In the genomic region with DNA sequence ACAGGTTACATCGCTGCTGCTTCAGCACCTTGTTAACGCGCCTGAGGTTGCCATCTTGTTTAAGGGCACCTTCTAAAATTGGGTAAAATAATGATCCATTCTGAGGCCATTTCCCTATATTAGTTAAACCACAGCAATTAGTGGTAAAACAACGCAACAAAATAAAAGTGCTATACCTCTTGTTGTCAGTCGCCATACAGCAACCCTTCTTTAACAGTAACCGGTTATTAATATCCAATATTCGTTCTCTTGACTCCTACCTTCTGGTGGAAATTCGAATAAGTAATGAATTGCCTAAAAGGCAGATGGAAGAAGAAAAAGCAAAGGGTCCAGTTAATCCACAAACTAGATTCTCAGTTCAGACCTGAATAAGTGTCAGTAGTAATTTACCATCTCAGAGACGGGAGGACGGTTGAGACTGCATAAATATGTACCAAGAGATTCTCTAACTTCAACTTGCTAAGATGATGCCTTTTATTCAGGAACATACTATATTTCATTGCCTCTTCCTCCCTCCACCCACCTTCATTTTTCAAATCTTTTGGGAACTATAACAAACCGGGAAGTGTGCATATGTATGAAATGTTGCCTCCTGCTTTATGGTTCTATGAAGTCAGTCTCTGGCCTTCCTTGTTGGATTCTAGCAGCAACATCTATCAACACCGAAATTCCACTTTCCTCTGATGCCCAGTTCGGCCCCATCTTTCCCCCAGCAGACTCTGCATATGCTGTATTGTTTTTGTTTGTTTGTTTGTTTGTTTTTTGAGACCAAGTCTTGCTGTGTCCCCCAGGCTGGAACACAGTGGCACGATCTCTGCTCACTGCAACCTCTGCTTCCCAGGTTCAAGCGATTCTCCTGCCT, we compare ENCODE assay signal across 9 cellular contexts. TPM values are rescaled to one million over a fixed set of nuclear protein-coding genes. Genes with fewer than 3 reads are reported as not detected.
A peak's percentile ranks its signal among the peaks of the same experiment; 100 is the strongest.
DNase-seq lines count a peak whose midpoint lies in the region; ATAC-seq and TF ChIP-seq lines count a peak whose summit lies in the region.
"Had no signal": no experiment of that assay in that cellular context is flagged by ENCODE, and none has a peak within 500 bp of the region (broad histone marks: within the 10 kb centered on the region; RNA-seq: fewer than 3 reads in every experiment).

No MANE protein-coding gene starts in this region.

- ATAC-seq in T-helper 17 cell (no peak), HG03135 (IDR thresholded peaks at IDR 0.05; ENCODE audit: unreplicated experiment) (no peak), GM21786 (IDR thresholded peaks at IDR 0.05; ENCODE audit: unreplicated experiment) (no peak)

- peak overlapping the region; percentile 63 for H3K9ac ChIP-seq in rectal smooth muscle tissue (ENCODE audit: low read length)

- no peak for DNase-seq in GM12864 (ENCODE audit: low read depth)
- no peak for DNase-seq in T-helper 17 cell
- no peak for DNase-seq in fibroblast of pulmonary artery (ENCODE audit: low read depth)
- DNase-seq in inferior parietal cortex (ENCODE audit: extremely low spot score): no peak
- DNase-seq in NCI-H128 (lab: John Stamatoyannopoulos, UW; ENCODE audit: unreplicated experiment): no peak
- DNase-seq: NCI-H2227 treated with DMSO at 0.1 percent for 48 hours had no signal

- H3K27me3 ChIP-seq in rectal smooth muscle tissue (ENCODE audit: control insufficient read depth, insufficient read depth, low read length): no peaks in the 10 kb centered on the region

- peak overlapping the region; percentile 98 for H3K27ac Mint-ChIP-seq in T-helper 17 cell

- TF ChIP-seq CTCF in GM12864 (IDR thresholded peaks at IDR 0.05; ENCODE audit: low read depth, low read length, missing control alignments) (no peak), fibroblast of pulmonary artery (IDR thresholded peaks at IDR 0.05; ENCODE audit: low read length, missing control alignments) (no peak)

- peaks cover 3% of the 10 kb centered on the region for H3K36me3 Mint-ChIP-seq in T-helper 17 cell (ENCODE audit: low read depth)

- H3K27me3 Mint-ChIP-seq in T-helper 17 cell: no peaks in the 10 kb centered on the region

- peaks cover 6% of the 10 kb centered on the region for H3K4me1 ChIP-seq in rectal smooth muscle tissue (ENCODE audit: control insufficient read depth, insufficient read depth, low read length)

- peak overlapping the region; percentile 99 for H3K27ac ChIP-seq in rectal smooth muscle tissue (ENCODE audit: low read depth, low read length)

- peaks cover 21% of the 10 kb centered on the region for H3K4me1 Mint-ChIP-seq in T-helper 17 cell

- no peaks in the 10 kb centered on the region for H3K9me3 ChIP-seq in T-helper 17 cell (ENCODE audit: control insufficient read depth, low read length, poor library complexity, severe bottlenecking)

- H3K36me3 ChIP-seq in rectal smooth muscle tissue (ENCODE audit: control insufficient read depth, insufficient read depth, low read length): peaks cover 7% of the 10 kb centered on the region

- peak overlapping the region; percentile 77 for H3K4me3 ChIP-seq in GM12864 (ENCODE audit: low read depth, low read length)
- H3K4me3 ChIP-seq in fibroblast of pulmonary artery (replicated peaks; ENCODE audit: low read depth, low read length): peak overlapping the region; percentile 95
- peak overlapping the region; percentile 89 for H3K4me3 ChIP-seq in rectal smooth muscle tissue (ENCODE audit: low read length)

- peak overlapping the region; percentile 94 for H3K4me3 Mint-ChIP-seq in T-helper 17 cell

RNA-seq across cellular contexts. Expression of gene PSMB5, which starts 0.8 kb away (rescaled TPM):
- 10 to 100 TPM; 17.6 to 19.9 TPM for total RNA-seq in T-helper 17 cell

RNA-seq across cellular contexts. Expression of gene PSMB11, which starts 6.5 kb away (rescaled TPM):
- total RNA-seq in T-helper 17 cell: not detected

RNA-seq across cellular contexts. Expression of gene CDH24, which starts 21.8 kb away (rescaled TPM):
- 1 to 10 TPM; 1.6 to 1.8 TPM for total RNA-seq in T-helper 17 cell

RNA-seq across cellular contexts. Expression of gene C14orf93, which starts 25.6 kb away (rescaled TPM):
- 1 to 10 TPM; 9.0 to 9.1 TPM for total RNA-seq in T-helper 17 cell

RNA-seq across cellular contexts. Expression of gene AJUBA, which starts 53.2 kb away (rescaled TPM):
- total RNA-seq in T-helper 17 cell: 1 to 10 TPM; 1.3 to 1.5 TPM
